8 cellular contexts compared by ENCODE assay signal in the genomic region with DNA sequence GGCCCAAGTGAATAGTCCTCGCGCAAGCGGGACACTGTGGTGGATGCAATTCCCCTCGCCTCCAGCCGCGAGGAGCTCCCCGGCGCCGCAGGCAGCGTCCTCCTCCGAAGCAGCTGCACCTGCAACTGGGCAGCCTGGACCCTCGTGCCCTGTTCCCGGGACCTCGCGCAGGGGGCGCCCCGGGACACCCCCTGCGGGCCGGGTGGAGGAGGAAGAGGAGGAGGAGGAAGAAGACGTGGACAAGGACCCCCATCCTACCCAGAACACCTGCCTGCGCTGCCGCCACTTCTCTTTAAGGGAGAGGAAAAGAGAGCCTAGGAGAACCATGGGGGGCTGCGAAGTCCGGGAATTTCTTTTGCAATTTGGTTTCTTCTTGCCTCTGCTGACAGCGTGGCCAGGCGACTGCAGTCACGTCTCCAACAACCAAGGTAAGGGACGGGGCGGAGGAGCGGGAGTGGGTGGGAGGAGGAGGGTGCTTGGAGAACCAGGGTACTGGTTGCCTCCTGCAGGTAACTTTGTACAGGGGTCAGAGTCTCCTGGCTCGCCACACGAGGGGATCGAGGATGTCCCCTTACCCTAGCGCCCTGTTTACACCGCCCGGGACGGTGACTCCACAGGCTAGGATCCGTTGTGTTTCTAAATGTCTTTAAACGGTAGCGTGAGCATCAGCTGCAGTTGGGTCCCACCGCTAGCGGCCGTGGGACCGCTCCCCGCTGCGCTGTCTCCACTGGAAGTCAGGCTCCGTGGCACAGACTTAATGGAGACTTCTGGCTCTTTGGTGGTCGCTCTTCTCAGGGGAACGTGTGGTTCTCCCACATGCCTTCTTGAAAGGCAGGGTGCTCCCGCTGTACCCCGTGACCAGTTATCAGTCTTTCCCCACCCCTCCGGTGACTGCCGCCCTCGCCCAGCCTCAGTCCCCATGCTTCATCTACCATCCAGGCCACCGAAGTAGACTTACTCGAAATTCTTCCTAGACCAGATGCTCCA. TPM values are rescaled to one million over a fixed set of nuclear protein-coding genes. Genes with fewer than 3 reads are reported as not detected.
DNase-seq lines count a peak whose midpoint lies in the region; ATAC-seq and TF ChIP-seq lines count a peak whose summit lies in the region.

TSS of gene EPHA6 (plus strand) at position 14 of the 987 bp plus-strand sequence.

- peak within 1 kb of the TSS; percentile 77 for H3K4me3 ChIP-seq in GM23338
- peak within 1 kb of the TSS; percentile 61 for H3K4me3 ChIP-seq in WERI-Rb-1 (ENCODE audit: low read depth, low read length)
- peak within 1 kb of the TSS; percentile 40 to 60 (median 49) for H3K4me3 ChIP-seq in heart left ventricle
- peak within 1 kb of the TSS; percentile 67 to 84 (median 74) for H3K4me3 ChIP-seq in sigmoid colon

- H3K36me3 ChIP-seq in GM23338 (ENCODE audit: insufficient read depth) = no peaks in the 10 kb centered on the region
- H3K36me3 ChIP-seq in WERI-Rb-1 = no peaks in the 10 kb centered on the region
- H3K36me3 ChIP-seq in heart left ventricle = no peaks in the 10 kb centered on the region
- no peaks in the 10 kb centered on the region for H3K36me3 ChIP-seq in sigmoid colon

- H3K9me2 ChIP-seq in GM23338 (ENCODE audit: insufficient read depth) = no peaks in the 10 kb centered on the region

- H3F3A ChIP-seq in GM23338 (replicated peaks; ENCODE audit: low read depth) = no peaks in the 10 kb centered on the region

- WGBS in heart left ventricle, 4 donors = 4 to 9% (median 7%) methylated on average over 26 to 56 of the region's 56 CpGs
- WGBS in sigmoid colon, 2 donors = 6 to 8% methylated on average over 56 of the region's 56 CpGs

- H3K79me2 ChIP-seq in GM23338 (replicated peaks; ENCODE audit: insufficient read depth) = no peaks in the 10 kb centered on the region

- TF ChIP-seq CTCF in GM23338 (conservative IDR thresholded peaks at IDR 0.05; ENCODE audit: low read depth in 2 of 2) (no peak; a peak in 2 of 4 replicates), WERI-Rb-1 (IDR thresholded peaks at IDR 0.05; ENCODE audit: low read depth, low read length) (no peak), heart left ventricle (IDR thresholded peaks at IDR 0.05) (no peak), sigmoid colon (IDR thresholded peaks at IDR 0.05) (no peak)

- H4K20me1 ChIP-seq in GM23338 (replicated peaks; ENCODE audit: insufficient read depth) = no peaks in the 10 kb centered on the region

- ATAC-seq in GM23338 = peak; percentile 6
- ATAC-seq in heart left ventricle = peak in 3 of 4 donors; percentile 11 to 52 (median 40)
- ATAC-seq in GM18868 (IDR thresholded peaks at IDR 0.05; ENCODE audit: unreplicated experiment) = no peak
- ATAC-seq in GM21723 (IDR thresholded peaks at IDR 0.05; ENCODE audit: unreplicated experiment) = no peak

- intact Hi-C loops in heart left ventricle (cut with DNase I) = no loop called here
- intact Hi-C loops in sigmoid colon (cut with DNase I) = loop anchor here (2.0 kb wide), 1 partner anchor 844 kb away; no protein-coding TSS in a partner anchor
- intact Hi-C loops in posterior vena cava (cut with DNase I) = no loop called here

- H3K27ac ChIP-seq in GM23338 (ENCODE audit: low read depth) (no peak within 1 kb of the TSS), WERI-Rb-1 (no peak within 1 kb of the TSS), heart left ventricle (peak within 1 kb of the TSS in 5 of 12 donors; percentile 10 to 88 (median 38)), sigmoid colon (peak within 1 kb of the TSS; percentile 79 to 93 (median 90))

- H3K27me3 Mint-ChIP-seq in GM23338 (ENCODE audit: insufficient read depth, low read depth, poor library complexity) = peaks cover 26% of the 10 kb centered on the region

- no peaks in the 10 kb centered on the region for H3K36me3 Mint-ChIP-seq in GM23338 (ENCODE audit: low read depth)

- H3K4me1 ChIP-seq in GM23338 (ENCODE audit: insufficient read depth) = peaks cover 7% of the 10 kb centered on the region; the same call in 1 of the 2 replicates
- H3K4me1 ChIP-seq in heart left ventricle = peaks cover 0 to 28% (median 6%) of the 10 kb centered on the region in 12 donors
- H3K4me1 ChIP-seq in sigmoid colon = peaks cover 0 to 35% (median 10%) of the 10 kb centered on the region in 4 donors

- peaks cover 44% of the 10 kb centered on the region for H3K27me3 ChIP-seq in GM23338 (ENCODE audit: insufficient read depth)
- H3K27me3 ChIP-seq in WERI-Rb-1 (ENCODE audit: insufficient read depth, low read depth, severe bottlenecking) = peaks cover 20% of the 10 kb centered on the region
- peaks cover 13 to 55% (median 31%) of the 10 kb centered on the region in 9 donors for H3K27me3 ChIP-seq in heart left ventricle
- H3K27me3 ChIP-seq in sigmoid colon = peaks cover 0 to 5% (median 0%) of the 10 kb centered on the region in 3 donors

- peaks cover 13% of the 10 kb centered on the region for H3K4me1 Mint-ChIP-seq in GM23338

- no peaks in the 10 kb centered on the region for H3K9me3 ChIP-seq in WERI-Rb-1 (ENCODE audit: severe bottlenecking)
- no peaks in the 10 kb centered on the region for H3K9me3 ChIP-seq in heart left ventricle
- H3K9me3 ChIP-seq in sigmoid colon = no peaks in the 10 kb centered on the region

- no peak within 1 kb of the TSS for H3K27ac Mint-ChIP-seq in GM23338

- DNase-seq in GM23338 (ENCODE audit: low spot score) = peak; percentile 44
- no peak for DNase-seq in WERI-Rb-1
- peak in 2 of 5 donors; percentile 28 for DNase-seq in heart left ventricle
- peak; percentile 66 for DNase-seq in sigmoid colon
- DNase-seq in posterior vena cava (ENCODE audit: low spot score) = no peak
- DNase-seq in middle frontal gyrus (ENCODE audit: extremely low spot score, low spot score) = no peak

- peak within 1 kb of the TSS; percentile 92 for H2AFZ ChIP-seq in GM23338

- peak within 1 kb of the TSS; percentile 83 for H3K4me3 Mint-ChIP-seq in GM23338

- no peaks in the 10 kb centered on the region; the same call in 2 of the 3 replicates for H3K9me3 Mint-ChIP-seq in GM23338

- H3K4me2 ChIP-seq in GM23338 = peak within 1 kb of the TSS; percentile 91

- no peak for TF ChIP-seq EP300 in sigmoid colon (IDR thresholded peaks at IDR 0.05)

- TF ChIP-seq POLR2A in heart left ventricle (IDR thresholded peaks at IDR 0.05) (no peak), sigmoid colon (IDR thresholded peaks at IDR 0.05) (no peak)

TF ChIP-seq in GM23338, 12 proteins besides CTCF, POLR2A, EP300 and RAD21:
- no peak for TF ChIP-seq ZNF114 (CRISPR knock-in tag; IDR thresholded peaks at IDR 0.05)
- TF ChIP-seq NANOG (IDR thresholded peaks at IDR 0.05; ENCODE audit: borderline replicate concordance) = no peak
- no peak for TF ChIP-seq JUNB (IDR thresholded peaks at IDR 0.05; ENCODE audit: unreplicated experiment)
- no peak for TF ChIP-seq EZH2phosphoT487 (IDR thresholded peaks at IDR 0.05; ENCODE audit: unreplicated experiment)
- peak; percentile 22 for TF ChIP-seq EZH2 (IDR thresholded peaks at IDR 0.05; ENCODE audit: low read depth, unreplicated experiment)

RNA-seq across cellular contexts. Expression of gene EPHA6, which starts in this region (rescaled TPM):
- 1.7 and 2.6 TPM in 2 replicates for total RNA-seq in GM23338 (2014; rRNA removed; shearing (Covaris generic))
- polyA plus RNA-seq in GM23338 (2016; fragmentation: Nextera tagmentation; extraction: Ambion mirVana) (0.35 and 0.37 TPM in 2 replicates), heart left ventricle (not detected), sigmoid colon (under 1 TPM in 1 of 3 donors, not detected in 2; 0.58 TPM)
- total RNA-seq in heart left ventricle (1 to 10 TPM in 1 of 9 donors, under 1 TPM in 4, not detected in 4; 0.28 to 1.2 (median 0.42) TPM), sigmoid colon (10 to 100 TPM; 39.3 to 53.5 (median 47.6) TPM), posterior vena cava (1 to 10 TPM in 1 of 2 donors, under 1 TPM in 1; 0.57 to 1.1 TPM)

Comparison
In these comparisons a context has a peak if more than half of its experiments do, and no peak if none do; other contexts are left out.
1. RNA of gene EPHA6 (total RNA-seq): 39.3 to 53.5 TPM in sigmoid colon; 1.7 to 2.6 TPM in GM23338, 0.57 to 1.1 TPM in posterior vena cava and 0.28 to 1.2 TPM in heart left ventricle; every median in the first group is over 10 times any median in the second.
2. ATAC-seq: peak in GM23338 (single experiment) and heart left ventricle (3 of 4); none in GM18868 (single experiment) and GM21723 (single experiment).
3. DNase-seq: peak in GM23338 (single experiment) and sigmoid colon (single experiment); none in WERI-Rb-1 (single experiment), posterior vena cava (single experiment) and middle frontal gyrus (single experiment).
4. H3K27ac ChIP-seq: peak in sigmoid colon (4 of 4); none in GM23338 (single experiment) and WERI-Rb-1 (single experiment).
5. Peak in every context shown above with its lines, with median percentiles within 50 percentile points of each other: H3K4me3 ChIP-seq.